Comparison of ENCODE assay signal across 8 cellular contexts in the genomic region with DNA sequence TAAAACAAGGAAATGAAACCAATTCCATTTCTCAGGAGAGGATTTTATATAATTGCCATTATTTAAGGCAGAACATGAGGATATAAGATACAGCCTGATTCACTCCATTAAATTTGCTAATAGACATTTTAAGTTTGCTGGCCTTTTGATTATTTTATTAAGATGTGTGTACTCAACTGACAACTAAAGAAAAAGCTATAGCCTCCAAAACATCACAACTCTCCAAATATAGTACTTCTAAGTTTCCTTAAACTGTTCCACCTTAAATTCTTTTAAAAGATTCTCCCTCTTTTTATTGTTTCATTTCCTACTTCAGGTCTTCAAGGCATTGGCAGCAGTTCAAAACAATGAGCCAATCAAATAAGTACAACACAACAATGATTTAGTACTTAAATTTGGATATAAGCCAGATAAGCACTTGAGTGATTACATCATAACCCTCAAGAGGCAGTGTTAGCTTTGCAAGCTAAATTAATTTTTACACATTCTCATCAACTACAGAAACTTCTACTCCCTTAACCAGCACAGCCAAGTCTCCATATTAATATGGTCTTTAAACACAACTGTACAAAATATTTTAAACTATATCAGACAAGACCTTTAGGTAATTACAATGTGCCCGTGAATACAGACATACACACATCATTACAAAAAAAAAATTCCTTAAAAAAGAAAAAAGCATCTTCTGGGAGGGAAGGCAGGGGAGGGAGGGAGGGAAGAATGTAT.
A peak's percentile ranks its signal among the peaks of the same experiment; 100 is the strongest.
DNase-seq lines count a peak whose midpoint lies in the region; ATAC-seq and TF ChIP-seq lines count a peak whose summit lies in the region.

No MANE protein-coding gene starts in this region.

- no peak for TF ChIP-seq EP300 in esophagus muscularis mucosa (IDR thresholded peaks at IDR 0.05)

- H3K27me3 Mint-ChIP-seq in CD8-positive, alpha-beta memory T cell = no peaks in the 10 kb centered on the region

- intact Hi-C loops in esophagus muscularis mucosa (cut with DNase I) = no loop called here

- ATAC-seq in GM21576 (IDR thresholded peaks at IDR 0.05; ENCODE audit: unreplicated experiment) (no peak), HG03025 (IDR thresholded peaks at IDR 0.05; ENCODE audit: low FRiP score, unreplicated experiment) (no peak)

- H3K4me3 ChIP-seq in CD8-positive, alpha-beta memory T cell (ENCODE audit: low read length) = no peak overlapping the region
- H3K4me3 ChIP-seq in fibroblast of mammary gland (ENCODE audit: control insufficient read depth, low read depth, low read length) = no peak overlapping the region
- H3K4me3 ChIP-seq in esophagus muscularis mucosa = no peak overlapping the region

- H3K4me1 ChIP-seq in CD8-positive, alpha-beta memory T cell (ENCODE audit: insufficient read depth, low read length) = peaks cover 20% of the 10 kb centered on the region
- H3K4me1 ChIP-seq in esophagus muscularis mucosa = peaks cover 18 to 32% (median 30%) of the 10 kb centered on the region in 4 donors

- H3K27me3 ChIP-seq in CD8-positive, alpha-beta memory T cell (ENCODE audit: insufficient read depth, low read length, poor library complexity, severe bottlenecking) = no peaks in the 10 kb centered on the region
- no peaks in the 10 kb centered on the region for H3K27me3 ChIP-seq in esophagus muscularis mucosa

- peaks cover 33 to 54% (median 50%) of the 10 kb centered on the region in 3 donors for H3K4me1 Mint-ChIP-seq in CD8-positive, alpha-beta memory T cell

- TF ChIP-seq POLR2A in esophagus muscularis mucosa (IDR thresholded peaks at IDR 0.05; ENCODE audit: low read depth) = no peak

- POLR2A ChIA-PET in CD8-positive, alpha-beta memory T cell (lab: Charles Lee) = no interaction called here

- 16% methylated on average over 1 of the region's 1 CpG for WGBS in esophagus muscularis mucosa

- no peak overlapping the region for H3K27ac ChIP-seq in CD8-positive, alpha-beta memory T cell (ENCODE audit: low read depth, low read length)
- no peak overlapping the region for H3K27ac ChIP-seq in esophagus muscularis mucosa (replicated peaks in 1 of 4)

- TF ChIP-seq CTCF in fibroblast of mammary gland (conservative IDR thresholded peaks at IDR 0.05; ENCODE audit: control insufficient read depth, insufficient read depth, low read depth, low read length) = no peak
- no peak for TF ChIP-seq CTCF in esophagus muscularis mucosa (IDR thresholded peaks at IDR 0.05)

- CTCF ChIA-PET in CD8-positive, alpha-beta memory T cell (lab: Charles Lee) = no interaction called here

- peaks cover 0 to 38% (median 6%) of the 10 kb centered on the region in 3 donors for H3K36me3 Mint-ChIP-seq in CD8-positive, alpha-beta memory T cell

- no peaks in the 10 kb centered on the region for H3K36me3 ChIP-seq in CD8-positive, alpha-beta memory T cell (ENCODE audit: insufficient read depth, low read length)
- H3K36me3 ChIP-seq in esophagus muscularis mucosa = peaks cover 7 to 18% (median 14%) of the 10 kb centered on the region in 4 donors

- H3K4me3 Mint-ChIP-seq in CD8-positive, alpha-beta memory T cell = peak overlapping the region in 4 of 7 donors; percentile 3 to 40 (median 17)

- peak overlapping the region in 7 of 8 donors; percentile 10 to 87 (median 44) for H3K27ac Mint-ChIP-seq in CD8-positive, alpha-beta memory T cell

- peak in 2 of 5 donors; percentile 39 to 45 for DNase-seq in CD8-positive, alpha-beta memory T cell
- DNase-seq in LHCN-M2 (ENCODE audit: low read depth) (peak; percentile 90), RPMI7951 (ENCODE audit: low read depth) (peak; percentile 85), fibroblast of mammary gland (ENCODE audit: low read depth) (peak; percentile 83), pulmonary artery endothelial cell (ENCODE audit: low read depth, low spot score) (peak; percentile 92), esophagus muscularis mucosa (ENCODE audit: extremely low spot score) (no peak)

- no peaks in the 10 kb centered on the region for H3K9me3 ChIP-seq in CD8-positive, alpha-beta memory T cell (ENCODE audit: low read length)
- H3K9me3 ChIP-seq in esophagus muscularis mucosa = no peaks in the 10 kb centered on the region

- H3K9me3 Mint-ChIP-seq in CD8-positive, alpha-beta memory T cell = no peaks in the 10 kb centered on the region
